In genomic region chr6:79570802-79571367, GRCh38 we compare ENCODE assay signal across 7 cellular contexts. TPM values are rescaled to one million over a fixed set of nuclear protein-coding genes. Genes with fewer than 3 reads are reported as not detected.
DNase-seq lines count a peak whose midpoint lies in the region; ATAC-seq and TF ChIP-seq lines count a peak whose summit lies in the region.

No MANE protein-coding gene starts in this region.

- TF ChIP-seq CTCF in GM12872 (IDR thresholded peaks at IDR 0.05; ENCODE audit: insufficient read depth, low read depth, low read length) (peak; percentile 46; the same call in 2 of the 3 replicates), GM23338 (conservative IDR thresholded peaks at IDR 0.05; ENCODE audit: low read depth in 2 of 2) (peak; percentile 56 to 83), MM.1S (IDR thresholded peaks at IDR 0.05; ENCODE audit: low read length) (peak; percentile 80), progenitor cell of endocrine pancreas (IDR thresholded peaks at IDR 0.05; ENCODE audit: unreplicated experiment) (peak; percentile 66)

- H3K9me3 ChIP-seq in MM.1S (replicated peaks; ENCODE audit: insufficient read depth, low read length) (no peaks in the 10 kb centered on the region), SK-N-MC (ENCODE audit: low read depth, low read length) (no peaks in the 10 kb centered on the region)

- H3F3A ChIP-seq in GM23338 (replicated peaks; ENCODE audit: low read depth) (no peaks in the 10 kb centered on the region), MM.1S (ENCODE audit: insufficient read depth, low read length) (no peaks in the 10 kb centered on the region)

- no peak for DNase-seq in GM23338 (ENCODE audit: low spot score)
- DNase-seq in MM.1S = peak; percentile 60
- peak; percentile 57 for DNase-seq in SK-N-MC (ENCODE audit: low read depth, low spot score)
- DNase-seq in fibroblast of peridontal ligament (ENCODE audit: extremely low read depth) = peak; percentile 67
- no peak for DNase-seq in progenitor cell of endocrine pancreas (ENCODE audit: low spot score, unreplicated experiment)
- no peak for DNase-seq in activated naive CD8-positive, alpha-beta T cell treated with anti-CD3 and anti-CD28 coated beads for 36 hours

- H3K27ac Mint-ChIP-seq in GM23338 (peak overlapping the region; percentile 98), progenitor cell of endocrine pancreas (peak overlapping the region; percentile 97)
- no peak overlapping the region for H3K27ac Mint-ChIP-seq in activated naive CD8-positive, alpha-beta T cell treated with anti-CD3 and anti-CD28 coated beads for 36 hours

- H3K27me3 ChIP-seq in GM23338 (ENCODE audit: insufficient read depth) = no peaks in the 10 kb centered on the region
- no peaks in the 10 kb centered on the region for H3K27me3 ChIP-seq in MM.1S (replicated peaks; ENCODE audit: insufficient read depth, low read length)

- no peaks in the 10 kb centered on the region for H4K20me1 ChIP-seq in GM23338 (replicated peaks; ENCODE audit: insufficient read depth)
- no peaks in the 10 kb centered on the region for H4K20me1 ChIP-seq in MM.1S (ENCODE audit: insufficient read depth, low read length)

- H3K27ac ChIP-seq in GM23338 (ENCODE audit: low read depth) (peak overlapping the region; percentile 1), MM.1S (ENCODE audit: low read length) (no peak overlapping the region), SK-N-MC (no peak overlapping the region)

- no peak overlapping the region for H3K9ac ChIP-seq in MM.1S (ENCODE audit: low read length)
- peak overlapping the region; percentile 47 for H3K9ac ChIP-seq in SK-N-MC (ENCODE audit: insufficient read length)

- peak; percentile 66 for ATAC-seq in GM23338

- H2AFZ ChIP-seq in GM23338 = no peak overlapping the region
- no peak overlapping the region for H2AFZ ChIP-seq in MM.1S (ENCODE audit: low read length)

- H3K36me3 ChIP-seq in GM23338 (ENCODE audit: insufficient read depth) = no peaks in the 10 kb centered on the region
- no peaks in the 10 kb centered on the region for H3K36me3 ChIP-seq in MM.1S (replicated peaks; ENCODE audit: insufficient read depth, low read length)
- H3K36me3 ChIP-seq in SK-N-MC (ENCODE audit: insufficient read depth, low read length) = no peaks in the 10 kb centered on the region

- no peaks in the 10 kb centered on the region for H3K36me3 Mint-ChIP-seq in GM23338 (ENCODE audit: low read depth)
- H3K36me3 Mint-ChIP-seq in progenitor cell of endocrine pancreas (ENCODE audit: insufficient read depth) = peaks cover 2% of the 10 kb centered on the region
- no peaks in the 10 kb centered on the region for H3K36me3 Mint-ChIP-seq in activated naive CD8-positive, alpha-beta T cell treated with anti-CD3 and anti-CD28 coated beads for 36 hours

- H3K9me3 Mint-ChIP-seq in GM23338 (no peaks in the 10 kb centered on the region), progenitor cell of endocrine pancreas (ENCODE audit: low read depth) (no peaks in the 10 kb centered on the region)
- no peaks in the 10 kb centered on the region for H3K9me3 Mint-ChIP-seq in activated naive CD8-positive, alpha-beta T cell treated with anti-CD3 and anti-CD28 coated beads for 36 hours

- H3K4me2 ChIP-seq in GM23338 (peak overlapping the region; percentile 21), MM.1S (ENCODE audit: low read depth, low read length) (0 out of 2 replicates have a peak overlapping the region, but pooled peaks have one; percentile 7)

- H3K9me2 ChIP-seq in GM23338 (ENCODE audit: insufficient read depth) (no peaks in the 10 kb centered on the region), MM.1S (replicated peaks; ENCODE audit: insufficient read depth, low read length) (no peaks in the 10 kb centered on the region)

- H3K79me2 ChIP-seq in GM23338 (replicated peaks; ENCODE audit: insufficient read depth) (no peaks in the 10 kb centered on the region), MM.1S (ENCODE audit: low read length) (no peaks in the 10 kb centered on the region)

- peak overlapping the region; percentile 8; the same call in 1 of the 2 replicates for H3K4me3 ChIP-seq in GM23338
- H3K4me3 ChIP-seq in MM.1S (ENCODE audit: low read length) = peak overlapping the region; percentile 3; the same call in 1 of the 2 replicates
- H3K4me3 ChIP-seq in SK-N-MC = peak overlapping the region; percentile 66

- H3K4me1 ChIP-seq in GM23338 (ENCODE audit: insufficient read depth) = peaks cover 48% of the 10 kb centered on the region
- H3K4me1 ChIP-seq in MM.1S (ENCODE audit: low read length) = peaks cover 10% of the 10 kb centered on the region

- peaks cover 60% of the 10 kb centered on the region for H3K4me1 Mint-ChIP-seq in GM23338
- peaks cover 60% of the 10 kb centered on the region for H3K4me1 Mint-ChIP-seq in progenitor cell of endocrine pancreas (ENCODE audit: low read depth)
- H3K4me1 Mint-ChIP-seq in activated naive CD8-positive, alpha-beta T cell treated with anti-CD3 and anti-CD28 coated beads for 36 hours = peaks cover 4% of the 10 kb centered on the region

- H3K27me3 Mint-ChIP-seq in GM23338 (ENCODE audit: insufficient read depth, low read depth, poor library complexity) = peaks cover 2% of the 10 kb centered on the region
- no peaks in the 10 kb centered on the region for H3K27me3 Mint-ChIP-seq in progenitor cell of endocrine pancreas
- peaks cover 3% of the 10 kb centered on the region for H3K27me3 Mint-ChIP-seq in activated naive CD8-positive, alpha-beta T cell treated with anti-CD3 and anti-CD28 coated beads for 36 hours

- H3K4me3 Mint-ChIP-seq in GM23338 (peak overlapping the region; percentile 53), progenitor cell of endocrine pancreas (ENCODE audit: low read depth) (peak overlapping the region; percentile 54)
- no peak overlapping the region for H3K4me3 Mint-ChIP-seq in activated naive CD8-positive, alpha-beta T cell treated with anti-CD3 and anti-CD28 coated beads for 36 hours

TF ChIP-seq in GM23338, 12 proteins besides CTCF, POLR2A, EP300 and RAD21 (continues in another document):
- no peak for TF ChIP-seq ZNF114 (CRISPR knock-in tag; IDR thresholded peaks at IDR 0.05)
- no peak for TF ChIP-seq STAT1 (IDR thresholded peaks at IDR 0.05; ENCODE audit: unreplicated experiment)
- no peak for TF ChIP-seq JUNB (IDR thresholded peaks at IDR 0.05; ENCODE audit: unreplicated experiment)
- TF ChIP-seq, protein P1, sequence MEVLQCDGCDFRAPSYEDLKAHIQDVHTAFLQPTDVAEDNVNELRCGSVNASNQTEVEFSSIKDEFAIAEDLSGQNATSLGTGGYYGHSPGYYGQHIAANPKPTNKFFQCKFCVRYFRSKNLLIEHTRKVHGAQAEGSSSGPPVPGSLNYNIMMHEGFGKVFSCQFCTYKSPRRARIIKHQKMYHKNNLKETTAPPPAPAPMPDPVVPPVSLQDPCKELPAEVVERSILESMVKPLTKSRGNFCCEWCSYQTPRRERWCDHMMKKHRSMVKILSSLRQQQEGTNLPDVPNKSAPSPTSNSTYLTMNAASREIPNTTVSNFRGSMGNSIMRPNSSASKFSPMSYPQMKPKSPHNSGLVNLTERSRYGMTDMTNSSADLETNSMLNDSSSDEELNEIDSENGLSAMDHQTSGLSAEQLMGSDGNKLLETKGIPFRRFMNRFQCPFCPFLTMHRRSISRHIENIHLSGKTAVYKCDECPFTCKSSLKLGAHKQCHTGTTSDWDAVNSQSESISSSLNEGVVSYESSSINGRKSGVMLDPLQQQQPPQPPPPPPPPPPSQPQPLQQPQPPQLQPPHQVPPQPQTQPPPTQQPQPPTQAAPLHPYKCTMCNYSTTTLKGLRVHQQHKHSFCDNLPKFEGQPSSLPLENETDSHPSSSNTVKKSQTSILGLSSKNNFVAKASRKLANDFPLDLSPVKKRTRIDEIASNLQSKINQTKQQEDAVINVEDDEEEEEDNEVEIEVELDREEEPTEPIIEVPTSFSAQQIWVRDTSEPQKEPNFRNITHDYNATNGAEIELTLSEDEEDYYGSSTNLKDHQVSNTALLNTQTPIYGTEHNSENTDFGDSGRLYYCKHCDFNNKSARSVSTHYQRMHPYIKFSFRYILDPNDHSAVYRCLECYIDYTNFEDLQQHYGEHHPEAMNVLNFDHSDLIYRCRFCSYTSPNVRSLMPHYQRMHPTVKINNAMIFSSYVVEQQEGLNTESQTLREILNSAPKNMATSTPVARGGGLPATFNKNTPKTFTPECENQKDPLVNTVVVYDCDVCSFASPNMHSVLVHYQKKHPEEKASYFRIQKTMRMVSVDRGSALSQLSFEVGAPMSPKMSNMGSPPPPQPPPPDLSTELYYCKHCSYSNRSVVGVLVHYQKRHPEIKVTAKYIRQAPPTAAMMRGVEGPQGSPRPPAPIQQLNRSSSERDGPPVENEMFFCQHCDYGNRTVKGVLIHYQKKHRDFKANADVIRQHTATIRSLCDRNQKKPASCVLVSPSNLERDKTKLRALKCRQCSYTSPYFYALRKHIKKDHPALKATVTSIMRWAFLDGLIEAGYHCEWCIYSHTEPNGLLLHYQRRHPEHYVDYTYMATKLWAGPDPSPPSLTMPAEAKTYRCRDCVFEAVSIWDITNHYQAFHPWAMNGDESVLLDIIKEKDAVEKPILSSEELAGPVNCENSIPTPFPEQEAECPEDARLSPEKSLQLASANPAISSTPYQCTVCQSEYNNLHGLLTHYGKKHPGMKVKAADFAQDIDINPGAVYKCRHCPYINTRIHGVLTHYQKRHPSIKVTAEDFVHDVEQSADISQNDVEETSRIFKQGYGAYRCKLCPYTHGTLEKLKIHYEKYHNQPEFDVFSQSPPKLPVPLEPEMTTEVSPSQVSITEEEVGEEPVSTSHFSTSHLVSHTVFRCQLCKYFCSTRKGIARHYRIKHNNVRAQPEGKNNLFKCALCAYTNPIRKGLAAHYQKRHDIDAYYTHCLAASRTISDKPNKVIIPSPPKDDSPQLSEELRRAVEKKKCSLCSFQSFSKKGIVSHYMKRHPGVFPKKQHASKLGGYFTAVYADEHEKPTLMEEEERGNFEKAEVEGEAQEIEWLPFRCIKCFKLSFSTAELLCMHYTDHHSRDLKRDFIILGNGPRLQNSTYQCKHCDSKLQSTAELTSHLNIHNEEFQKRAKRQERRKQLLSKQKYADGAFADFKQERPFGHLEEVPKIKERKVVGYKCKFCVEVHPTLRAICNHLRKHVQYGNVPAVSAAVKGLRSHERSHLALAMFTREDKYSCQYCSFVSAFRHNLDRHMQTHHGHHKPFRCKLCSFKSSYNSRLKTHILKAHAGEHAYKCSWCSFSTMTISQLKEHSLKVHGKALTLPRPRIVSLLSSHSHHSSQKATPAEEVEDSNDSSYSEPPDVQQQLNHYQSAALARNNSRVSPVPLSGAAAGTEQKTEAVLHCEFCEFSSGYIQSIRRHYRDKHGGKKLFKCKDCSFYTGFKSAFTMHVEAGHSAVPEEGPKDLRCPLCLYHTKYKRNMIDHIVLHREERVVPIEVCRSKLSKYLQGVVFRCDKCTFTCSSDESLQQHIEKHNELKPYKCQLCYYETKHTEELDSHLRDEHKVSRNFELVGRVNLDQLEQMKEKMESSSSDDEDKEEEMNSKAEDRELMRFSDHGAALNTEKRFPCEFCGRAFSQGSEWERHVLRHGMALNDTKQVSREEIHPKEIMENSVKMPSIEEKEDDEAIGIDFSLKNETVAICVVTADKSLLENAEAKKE (CRISPR knock-in tag; IDR thresholded peaks at IDR 0.05) = no peak
- TF ChIP-seq EZH2phosphoT487 (IDR thresholded peaks at IDR 0.05; ENCODE audit: unreplicated experiment) = no peak

RNA-seq across cellular contexts. Expression of gene LCA5, which starts 33.7 kb away (rescaled TPM):
- total RNA-seq in GM23338 (2014; rRNA removed; shearing (Covaris generic)) = 3.3 and 4.2 TPM in 2 replicates
- polyA plus RNA-seq in GM23338 (2016; fragmentation: Nextera tagmentation; extraction: Ambion mirVana) = 4.2 and 4.3 TPM in 2 replicates
- 8.9 and 9.9 TPM in 2 replicates for total RNA-seq in progenitor cell of endocrine pancreas
- total RNA-seq in activated naive CD8-positive, alpha-beta T cell treated with anti-CD3 and anti-CD28 coated beads for 36 hours = under 1 TPM; 0.21 to 0.32 TPM

Comparison
In these comparisons a context has a peak if more than half of its experiments do, and no peak if none do; other contexts are left out.
1. DNase-seq: peak in MM.1S (single experiment), SK-N-MC (single experiment) and fibroblast of peridontal ligament (single experiment); none in GM23338 (single experiment), progenitor cell of endocrine pancreas (single experiment) and activated naive CD8-positive, alpha-beta T cell treated with anti-CD3 and anti-CD28 coated beads for 36 hours (single experiment).
2. H3K4me3 ChIP-seq: peak in every context shown above with its lines; median percentile 66 in SK-N-MC; 8 in GM23338; 3 in MM.1S.
3. Peak in every context shown above with its lines, with median percentiles within 50 percentile points of each other: CTCF ChIP-seq.